9 cellular contexts compared by ENCODE assay signal in the genomic region with DNA sequence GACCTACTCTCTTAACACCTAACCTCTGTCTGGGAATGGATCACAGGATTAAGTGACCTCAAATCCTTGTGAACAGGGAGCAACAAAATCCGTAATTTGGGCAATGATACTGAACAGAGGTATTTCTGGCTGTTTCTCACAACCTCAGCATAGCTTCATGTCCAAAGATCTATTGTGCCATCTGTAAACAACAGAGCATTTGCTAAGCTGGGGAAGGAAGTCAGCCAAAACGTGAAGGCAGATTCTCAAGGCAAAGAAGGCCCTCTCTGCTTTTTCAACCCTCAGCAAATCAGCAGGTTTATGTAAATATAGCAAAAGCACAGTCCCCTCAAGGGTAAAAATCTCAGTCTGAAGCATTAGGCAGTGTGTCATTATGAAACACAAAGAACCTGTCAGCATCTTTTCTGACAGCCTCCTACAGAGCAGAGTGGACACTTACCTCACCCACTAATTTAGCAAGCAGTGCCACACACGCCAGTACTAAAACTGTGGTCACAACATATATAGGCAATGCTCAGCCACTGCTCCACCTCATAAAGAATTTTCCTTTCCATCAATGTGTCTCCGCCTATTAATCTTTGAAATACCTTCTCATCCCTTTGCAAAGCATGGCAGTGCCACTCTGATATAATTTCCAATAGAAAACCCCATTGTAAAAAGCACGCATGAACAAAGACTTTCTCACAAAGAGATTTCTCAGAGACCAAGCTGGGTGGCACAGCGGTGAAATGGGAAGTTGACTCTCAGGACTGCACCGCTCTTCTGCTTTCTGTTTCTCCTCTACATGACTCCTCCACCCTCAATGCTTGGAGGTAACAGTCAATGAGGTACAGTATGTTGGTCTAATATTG.
DNase-seq lines count a peak whose midpoint lies in the region; ATAC-seq and TF ChIP-seq lines count a peak whose summit lies in the region.
"Had no signal": no experiment of that assay in that cellular context is flagged by ENCODE, and none has a peak within 500 bp of the region (broad histone marks: within the 10 kb centered on the region; RNA-seq: fewer than 3 reads in every experiment).

No MANE protein-coding gene starts in this region.

- no peak overlapping the region for H3K27ac Mint-ChIP-seq in activated CD8-positive, alpha-beta memory T cell treated with anti-CD3 and anti-CD28 coated beads, Interleukin-2, amount 10 ng/mL, durations not matched to agents 7 days and 5 days
- peak overlapping the region; percentile 2 to 45 (median 23) for H3K27ac Mint-ChIP-seq in nephron

- H3K36me3 Mint-ChIP-seq in activated CD8-positive, alpha-beta memory T cell treated with anti-CD3 and anti-CD28 coated beads, Interleukin-2, amount 10 ng/mL, durations not matched to agents 7 days and 5 days = no peaks in the 10 kb centered on the region
- peaks cover 6% of the 10 kb centered on the region for H3K36me3 Mint-ChIP-seq in nephron (ENCODE audit: low read depth)

- H3K27me3 Mint-ChIP-seq in activated CD8-positive, alpha-beta memory T cell treated with anti-CD3 and anti-CD28 coated beads, Interleukin-2, amount 10 ng/mL, durations not matched to agents 7 days and 5 days = no peaks in the 10 kb centered on the region
- no peaks in the 10 kb centered on the region for H3K27me3 Mint-ChIP-seq in nephron (ENCODE audit: low read depth)

- TF ChIP-seq CTCF in cardiac fibroblast (IDR thresholded peaks at IDR 0.05; ENCODE audit: low read depth, low read length) (no peak), nephron (IDR thresholded peaks at IDR 0.05; ENCODE audit: unreplicated experiment in 3 of 3) (no peak)

- peaks cover 26% of the 10 kb centered on the region for H3K4me1 Mint-ChIP-seq in activated CD8-positive, alpha-beta memory T cell treated with anti-CD3 and anti-CD28 coated beads, Interleukin-2, amount 10 ng/mL, durations not matched to agents 7 days and 5 days
- H3K4me1 Mint-ChIP-seq in nephron = peaks cover 70% of the 10 kb centered on the region

- no peak for DNase-seq in activated CD8-positive, alpha-beta memory T cell treated with anti-CD3 and anti-CD28 coated beads, Interleukin-2, amount 10 ng/mL, durations not matched to agents 7 days and 5 days
- DNase-seq in activated CD8-positive, alpha-beta memory T cell treated with anti-CD3 and anti-CD28 coated beads for 24 hours = no peak
- peak; percentile 91 for DNase-seq in NCI-H1417 treated with DMSO at 0.1 percent for 48 hours (lab: John Stamatoyannopoulos, UW)
- DNase-seq in cardiac fibroblast (ENCODE audit: low read depth in 2 of 2) = peak; percentile 20 to 52
- no peak for DNase-seq in COLO829 (ENCODE audit: low spot score)
- no peak for DNase-seq in activated CD4-positive, alpha-beta T cell treated with anti-CD3 and anti-CD28 coated beads, Interleukin-2, amount 50 U/mL, for 1 hour

- no peak overlapping the region for H3K4me3 Mint-ChIP-seq in activated CD8-positive, alpha-beta memory T cell treated with anti-CD3 and anti-CD28 coated beads, Interleukin-2, amount 10 ng/mL, durations not matched to agents 7 days and 5 days
- no peak overlapping the region for H3K4me3 Mint-ChIP-seq in nephron

- H3K9me3 Mint-ChIP-seq in activated CD8-positive, alpha-beta memory T cell treated with anti-CD3 and anti-CD28 coated beads, Interleukin-2, amount 10 ng/mL, durations not matched to agents 7 days and 5 days (ENCODE audit: low read depth) = no peaks in the 10 kb centered on the region
- no peaks in the 10 kb centered on the region for H3K9me3 Mint-ChIP-seq in nephron

- ATAC-seq in activated CD8-positive, alpha-beta memory T cell treated with anti-CD3 and anti-CD28 coated beads, Interleukin-2, amount 10 ng/mL, durations not matched to agents 7 days and 5 days = peak; percentile 63
- ATAC-seq in HG02623 (IDR thresholded peaks at IDR 0.05; ENCODE audit: unreplicated experiment) = peak; percentile 66

- CTCF ChIA-PET in activated CD8-positive, alpha-beta memory T cell treated with anti-CD3 and anti-CD28 coated beads, Interleukin-2, amount 10 ng/mL, durations not matched to agents 7 days and 5 days (lab: Charles Lee) = no interaction called here

- H3K4me3 ChIP-seq in cardiac fibroblast (replicated peaks in 1 of 2; ENCODE audit: low read depth in 2 of 2, low read length in 2 of 2) = no peak overlapping the region
- H3K4me3 ChIP-seq: skin epidermis had no signal

Comparison
In these comparisons a context has a peak if more than half of its experiments do, and no peak if none do; other contexts are left out.
1. DNase-seq: peak in NCI-H1417 treated with DMSO at 0.1 percent for 48 hours (single experiment) and cardiac fibroblast (2 of 2); none in activated CD8-positive, alpha-beta memory T cell treated with anti-CD3 and anti-CD28 coated beads, Interleukin-2, amount 10 ng/mL, durations not matched to agents 7 days and 5 days (single experiment), activated CD8-positive, alpha-beta memory T cell treated with anti-CD3 and anti-CD28 coated beads for 24 hours (single experiment), COLO829 (single experiment) and activated CD4-positive, alpha-beta T cell treated with anti-CD3 and anti-CD28 coated beads, Interleukin-2, amount 50 U/mL, for 1 hour (single experiment).